Comparison of ENCODE assay signal across 1 cellular context in the genomic region with DNA sequence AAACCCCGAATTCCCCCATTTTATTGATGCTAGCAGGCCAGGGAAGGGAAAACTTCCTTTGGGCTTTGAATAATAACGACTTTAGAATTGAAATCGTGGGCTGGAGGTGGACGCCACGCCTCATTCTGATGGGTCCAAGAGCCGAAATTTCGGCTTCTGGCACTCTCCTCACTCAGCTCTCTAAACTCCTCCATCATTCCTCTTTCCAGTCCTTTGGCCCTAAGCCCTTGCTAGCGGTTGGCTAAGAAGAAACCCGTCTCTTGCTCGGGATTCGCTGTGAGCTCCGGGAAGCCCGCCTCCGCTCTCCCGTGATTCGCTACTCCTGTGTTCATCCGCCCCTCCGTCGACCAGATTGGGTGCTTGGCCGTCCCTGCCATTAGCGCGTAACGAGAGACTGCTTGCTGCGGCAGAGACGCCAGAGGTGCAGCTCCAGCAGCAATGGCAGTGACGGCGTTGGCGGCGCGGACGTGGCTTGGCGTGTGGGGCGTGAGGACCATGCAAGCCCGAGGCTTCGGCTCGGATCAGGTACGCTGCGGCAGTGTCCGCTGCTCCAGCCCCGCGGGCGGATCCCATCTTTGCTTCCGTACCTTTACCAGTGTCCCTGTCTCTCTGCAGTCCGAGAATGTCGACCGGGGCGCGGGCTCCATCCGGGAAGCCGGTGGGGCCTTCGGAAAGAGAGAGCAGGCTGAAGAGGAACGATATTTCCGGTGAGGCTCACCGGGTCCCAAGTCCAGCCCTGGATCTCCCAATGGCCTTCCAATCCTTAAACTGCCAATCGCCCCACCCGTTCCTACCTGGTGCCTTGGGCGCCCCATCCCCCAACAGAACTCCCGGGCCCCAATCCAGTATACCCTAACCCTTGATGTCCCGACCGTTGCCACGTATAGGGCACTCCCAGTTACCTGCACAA.
TF ChIP-seq lines count a peak whose summit lies in the region.

A gene (plus strand): TSS at position 379 of the 910 bp plus-strand sequence. CDS start 60 bp downstream, at position 439.

TF ChIP-seq in K562, 482 proteins besides CTCF, POLR2A, EP300 and RAD21 (continued from another document):
- TF ChIP-seq, protein P1, sequence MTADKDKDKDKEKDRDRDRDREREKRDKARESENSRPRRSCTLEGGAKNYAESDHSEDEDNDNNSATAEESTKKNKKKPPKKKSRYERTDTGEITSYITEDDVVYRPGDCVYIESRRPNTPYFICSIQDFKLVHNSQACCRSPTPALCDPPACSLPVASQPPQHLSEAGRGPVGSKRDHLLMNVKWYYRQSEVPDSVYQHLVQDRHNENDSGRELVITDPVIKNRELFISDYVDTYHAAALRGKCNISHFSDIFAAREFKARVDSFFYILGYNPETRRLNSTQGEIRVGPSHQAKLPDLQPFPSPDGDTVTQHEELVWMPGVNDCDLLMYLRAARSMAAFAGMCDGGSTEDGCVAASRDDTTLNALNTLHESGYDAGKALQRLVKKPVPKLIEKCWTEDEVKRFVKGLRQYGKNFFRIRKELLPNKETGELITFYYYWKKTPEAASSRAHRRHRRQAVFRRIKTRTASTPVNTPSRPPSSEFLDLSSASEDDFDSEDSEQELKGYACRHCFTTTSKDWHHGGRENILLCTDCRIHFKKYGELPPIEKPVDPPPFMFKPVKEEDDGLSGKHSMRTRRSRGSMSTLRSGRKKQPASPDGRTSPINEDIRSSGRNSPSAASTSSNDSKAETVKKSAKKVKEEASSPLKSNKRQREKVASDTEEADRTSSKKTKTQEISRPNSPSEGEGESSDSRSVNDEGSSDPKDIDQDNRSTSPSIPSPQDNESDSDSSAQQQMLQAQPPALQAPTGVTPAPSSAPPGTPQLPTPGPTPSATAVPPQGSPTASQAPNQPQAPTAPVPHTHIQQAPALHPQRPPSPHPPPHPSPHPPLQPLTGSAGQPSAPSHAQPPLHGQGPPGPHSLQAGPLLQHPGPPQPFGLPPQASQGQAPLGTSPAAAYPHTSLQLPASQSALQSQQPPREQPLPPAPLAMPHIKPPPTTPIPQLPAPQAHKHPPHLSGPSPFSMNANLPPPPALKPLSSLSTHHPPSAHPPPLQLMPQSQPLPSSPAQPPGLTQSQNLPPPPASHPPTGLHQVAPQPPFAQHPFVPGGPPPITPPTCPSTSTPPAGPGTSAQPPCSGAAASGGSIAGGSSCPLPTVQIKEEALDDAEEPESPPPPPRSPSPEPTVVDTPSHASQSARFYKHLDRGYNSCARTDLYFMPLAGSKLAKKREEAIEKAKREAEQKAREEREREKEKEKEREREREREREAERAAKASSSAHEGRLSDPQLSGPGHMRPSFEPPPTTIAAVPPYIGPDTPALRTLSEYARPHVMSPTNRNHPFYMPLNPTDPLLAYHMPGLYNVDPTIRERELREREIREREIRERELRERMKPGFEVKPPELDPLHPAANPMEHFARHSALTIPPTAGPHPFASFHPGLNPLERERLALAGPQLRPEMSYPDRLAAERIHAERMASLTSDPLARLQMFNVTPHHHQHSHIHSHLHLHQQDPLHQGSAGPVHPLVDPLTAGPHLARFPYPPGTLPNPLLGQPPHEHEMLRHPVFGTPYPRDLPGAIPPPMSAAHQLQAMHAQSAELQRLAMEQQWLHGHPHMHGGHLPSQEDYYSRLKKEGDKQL (CRISPR knock-in tag; IDR thresholded peaks at IDR 0.05; ENCODE audit: borderline replicate concordance), result no peak
- TF ChIP-seq TSC22D4 (tag; IDR thresholded peaks at IDR 0.05) (no peak), NCOA1 (IDR thresholded peaks at IDR 0.05; ENCODE audit: low read depth) (no peak), HSF4 (CRISPR knock-in tag; IDR thresholded peaks at IDR 0.05; ENCODE audit: borderline replicate concordance) (no peak), ZNF668 (CRISPR knock-in tag; IDR thresholded peaks at IDR 0.05) (no peak), NR2C1 (IDR thresholded peaks at IDR 0.05) (no peak), NR2C1 (tag; IDR thresholded peaks at IDR 0.05) (no peak), TARDBP (IDR thresholded peaks at IDR 0.05) (peak; percentile 40; the same call in 1 of the 2 replicates), ZNF707 (CRISPR knock-in tag; conservative IDR thresholded peaks at IDR 0.05) (no peak), ILF3 (IDR thresholded peaks at IDR 0.05; ENCODE audit: borderline replicate concordance) (no peak), BRD4 (IDR thresholded peaks at IDR 0.05) (no peak)
- TF ChIP-seq, protein P2, sequence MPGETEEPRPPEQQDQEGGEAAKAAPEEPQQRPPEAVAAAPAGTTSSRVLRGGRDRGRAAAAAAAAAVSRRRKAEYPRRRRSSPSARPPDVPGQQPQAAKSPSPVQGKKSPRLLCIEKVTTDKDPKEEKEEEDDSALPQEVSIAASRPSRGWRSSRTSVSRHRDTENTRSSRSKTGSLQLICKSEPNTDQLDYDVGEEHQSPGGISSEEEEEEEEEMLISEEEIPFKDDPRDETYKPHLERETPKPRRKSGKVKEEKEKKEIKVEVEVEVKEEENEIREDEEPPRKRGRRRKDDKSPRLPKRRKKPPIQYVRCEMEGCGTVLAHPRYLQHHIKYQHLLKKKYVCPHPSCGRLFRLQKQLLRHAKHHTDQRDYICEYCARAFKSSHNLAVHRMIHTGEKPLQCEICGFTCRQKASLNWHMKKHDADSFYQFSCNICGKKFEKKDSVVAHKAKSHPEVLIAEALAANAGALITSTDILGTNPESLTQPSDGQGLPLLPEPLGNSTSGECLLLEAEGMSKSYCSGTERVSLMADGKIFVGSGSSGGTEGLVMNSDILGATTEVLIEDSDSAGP (CRISPR knock-in tag; IDR thresholded peaks at IDR 0.05), result peak; percentile 35; the same call in 1 of the 2 replicates
- TF ChIP-seq, protein P3, sequence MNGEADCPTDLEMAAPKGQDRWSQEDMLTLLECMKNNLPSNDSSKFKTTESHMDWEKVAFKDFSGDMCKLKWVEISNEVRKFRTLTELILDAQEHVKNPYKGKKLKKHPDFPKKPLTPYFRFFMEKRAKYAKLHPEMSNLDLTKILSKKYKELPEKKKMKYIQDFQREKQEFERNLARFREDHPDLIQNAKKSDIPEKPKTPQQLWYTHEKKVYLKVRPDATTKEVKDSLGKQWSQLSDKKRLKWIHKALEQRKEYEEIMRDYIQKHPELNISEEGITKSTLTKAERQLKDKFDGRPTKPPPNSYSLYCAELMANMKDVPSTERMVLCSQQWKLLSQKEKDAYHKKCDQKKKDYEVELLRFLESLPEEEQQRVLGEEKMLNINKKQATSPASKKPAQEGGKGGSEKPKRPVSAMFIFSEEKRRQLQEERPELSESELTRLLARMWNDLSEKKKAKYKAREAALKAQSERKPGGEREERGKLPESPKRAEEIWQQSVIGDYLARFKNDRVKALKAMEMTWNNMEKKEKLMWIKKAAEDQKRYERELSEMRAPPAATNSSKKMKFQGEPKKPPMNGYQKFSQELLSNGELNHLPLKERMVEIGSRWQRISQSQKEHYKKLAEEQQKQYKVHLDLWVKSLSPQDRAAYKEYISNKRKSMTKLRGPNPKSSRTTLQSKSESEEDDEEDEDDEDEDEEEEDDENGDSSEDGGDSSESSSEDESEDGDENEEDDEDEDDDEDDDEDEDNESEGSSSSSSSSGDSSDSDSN (IDR thresholded peaks at IDR 0.05; ENCODE audit: borderline replicate concordance in 1 of 2, low read depth in 2 of 2, low read length in 2 of 2), result peak; percentile 56 to 68; a peak in 2 of 4 replicates
- TF ChIP-seq, protein P4, sequence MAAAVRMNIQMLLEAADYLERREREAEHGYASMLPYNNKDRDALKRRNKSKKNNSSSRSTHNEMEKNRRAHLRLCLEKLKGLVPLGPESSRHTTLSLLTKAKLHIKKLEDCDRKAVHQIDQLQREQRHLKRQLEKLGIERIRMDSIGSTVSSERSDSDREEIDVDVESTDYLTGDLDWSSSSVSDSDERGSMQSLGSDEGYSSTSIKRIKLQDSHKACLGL (CRISPR knock-in tag; IDR thresholded peaks at IDR 0.05; ENCODE audit: borderline replicate concordance, poor library complexity, severe bottlenecking), result no peak
TF ChIP-seq in K562: peak in this region for 139.
